ENCODE assay signal across 26 cellular contexts in genomic region chr9:115142502-115143265, GRCh38.
DNase-seq lines count a peak whose midpoint lies in the region; ATAC-seq and TF ChIP-seq lines count a peak whose summit lies in the region.
"Had no signal": no experiment of that assay in that cellular context is flagged by ENCODE, and none has a peak within 500 bp of the region (broad histone marks: within the 10 kb centered on the region; RNA-seq: fewer than 3 reads in every experiment).

No MANE protein-coding gene starts in this region.

- no peaks in the 10 kb centered on the region for H3K9me3 ChIP-seq in DND-41 (ENCODE audit: insufficient read depth, low read length, severe bottlenecking)
- H3K9me3 ChIP-seq: body of pancreas, ovary, transverse colon had no signal

- DNase-seq in AG08395 (ENCODE audit: low spot score) (peak; percentile 30), DND-41 (peak; percentile 9), cerebellar cortex (ENCODE audit: low spot score) (peak; percentile 3), midbrain (lab: John Stamatoyannopoulos, UW) (peak; percentile 76), GM13977 (ENCODE audit: low spot score) (no peak), RPMI8226 (no peak), GM19240 (ENCODE audit: insufficient read length, low spot score) (no peak)
- DNase-seq: activated T-cell treated with anti-CD3 and anti-CD28 coated beads, Interleukin-2, amount 50 U/mL, for 4 hours; body of pancreas; CD4-positive, alpha-beta memory T cell; DMS53; foreskin keratinocyte; H9; kidney glomerular epithelial cell; naive thymus-derived CD4-positive, alpha-beta T cell; NCI-H187; NCI-H82; ovary; SIG-M5; T-cell; transverse colon had no signal

- in situ Hi-C loops in GM13977 (cut with MboI; ENCODE audit: low pct_unique_long_range_greater_than_20kb, low sequenced_read_pairs, unreplicated experiment): no loop called here

- peak; percentile 64 for ATAC-seq in DND-41 (ENCODE audit: insufficient read depth, low read depth)
- no peak for ATAC-seq in GM19463 (IDR thresholded peaks at IDR 0.05; ENCODE audit: unreplicated experiment)
- ATAC-seq: activated T-cell treated with anti-CD3 and anti-CD28 coated beads, Interleukin-2, amount 50 U/mL, for 4 hours; body of pancreas; foreskin keratinocyte; naive thymus-derived CD4-positive, alpha-beta T cell; stimulated activated effector memory CD8-positive, alpha-beta T cell treated with anti-CD3 and anti-CD28 coated beads, Interleukin-12 subunit alpha, Interleukin-12 subunit beta, amount 100 ng/mL, for 72 hours; T-cell had no signal

- peaks cover 49% of the 10 kb centered on the region for H3K4me1 ChIP-seq in DND-41 (ENCODE audit: insufficient read depth, low read length)
- H3K4me1 ChIP-seq: body of pancreas had no signal

- H3K36me3 ChIP-seq in DND-41 (ENCODE audit: insufficient read depth, low read length): no peaks in the 10 kb centered on the region
- H3K36me3 ChIP-seq: ovary, transverse colon had no signal

- H3K4me3 ChIP-seq in DND-41 (ENCODE audit: low read depth in 1 of 2, low read length in 2 of 2): 0 out of 4 replicates have a peak overlapping the region, but pooled peaks of 1 of the 2 experiments have one; percentile 6
- H3K4me3 ChIP-seq: body of pancreas, coronary artery, ovary, transverse colon had no signal

- no peaks in the 10 kb centered on the region for H4K20me1 ChIP-seq in DND-41 (ENCODE audit: insufficient read depth, low read length)

- TF ChIP-seq CTCF in DND-41 (IDR thresholded peaks at IDR 0.05; ENCODE audit: borderline replicate concordance, extremely low read depth, low read length, poor library complexity, severe bottlenecking) (no peak), GM13977 (IDR thresholded peaks at IDR 0.05; ENCODE audit: extremely low read depth, insufficient read depth, missing control alignments) (no peak)

- H3K9ac ChIP-seq in DND-41 (ENCODE audit: low read depth, low read length): peak overlapping the region; percentile 19
- H3K9ac ChIP-seq: KMS-11 had no signal

- peak overlapping the region; percentile 86 for H3K27ac ChIP-seq in DND-41 (ENCODE audit: low read length)
- H3K27ac ChIP-seq: body of pancreas, coronary artery, foreskin keratinocyte, KMS-11, ovary, transverse colon, VCaP had no signal

- peak overlapping the region; percentile 46 for H3K4me2 ChIP-seq in DND-41 (ENCODE audit: insufficient read depth, low read length)
- H3K4me2 ChIP-seq: KMS-11 had no signal

- H3K79me2 ChIP-seq in DND-41 (ENCODE audit: insufficient read depth, low read length): no peaks in the 10 kb centered on the region

- peak overlapping the region; percentile 39; the same call in 1 of the 2 replicates for H2AFZ ChIP-seq in DND-41 (ENCODE audit: low read depth, low read length)

- H3K27me3 ChIP-seq in DND-41 (ENCODE audit: insufficient read depth, low read length, poor library complexity): no peaks in the 10 kb centered on the region
- H3K27me3 ChIP-seq: body of pancreas, foreskin keratinocyte, ovary had no signal

Comparison
In these comparisons a context has a peak if more than half of its experiments do, and no peak if none do; other contexts are left out.
1. DNase-seq: peak in AG08395 (single experiment), DND-41 (single experiment), cerebellar cortex (single experiment) and midbrain (single experiment); none in GM13977 (single experiment), RPMI8226 (single experiment) and GM19240 (single experiment).